ENCODE assay signal across 21 cellular contexts in genomic region chr1:54265661-54266060, GRCh38.
DNase-seq lines count a peak whose midpoint lies in the region; ATAC-seq lines count a peak whose summit lies in the region.
"Had no signal": no experiment of that assay in that cellular context is flagged by ENCODE, and none has a peak within 500 bp of the region (broad histone marks: within the 10 kb centered on the region; RNA-seq: fewer than 3 reads in every experiment).

No MANE protein-coding gene starts in this region.

- DNase-seq in activated naive CD4-positive, alpha-beta T cell treated with anti-CD3 and anti-CD28 coated beads, Interleukin-2, amount 10 ng/mL, durations not matched to agents 7 days and 5 days, result no peak
- no peak for DNase-seq in activated naive CD4-positive, alpha-beta T cell treated with anti-CD3 and anti-CD28 coated beads for 36 hours
- no peak for DNase-seq in activated CD8-positive, alpha-beta T cell treated with anti-CD3 and anti-CD28 coated beads, Interleukin-2, amount 10 ng/mL, durations not matched to agents 7 days and 5 days
- peak; percentile 15 for DNase-seq in kidney tubule cell (ENCODE audit: low spot score)
- DNase-seq in stimulated activated effector memory CD8-positive, alpha-beta T cell treated with anti-CD3 and anti-CD28 coated beads, Interleukin-12 subunit alpha, Interleukin-12 subunit beta, amount 100 ng/mL, for 72 hours (ENCODE audit: low spot score in 2 of 2), result no peak
- DNase-seq in DMS153 (lab: John Stamatoyannopoulos, UW), result no peak
- DNase-seq: CD4-positive, CD25-positive, alpha-beta regulatory T cell; COR-L47; DMS 273 treated with DMSO at 0.1 percent for 48 hours; H7; Kasumi-1; MM.1S; NCI-H1092; NCI-H146; NCI-H2029 treated with DMSO at 0.1 percent for 48 hours; NCI-H510A; NCI-H748 treated with DMSO at 0.1 percent for 48 hours; SHP77 had no signal

- POLR2A ChIA-PET in activated CD8-positive, alpha-beta T cell treated with anti-CD3 and anti-CD28 coated beads, Interleukin-2, amount 10 ng/mL, durations not matched to agents 7 days and 5 days (lab: Charles Lee), result no interaction called here

- no peaks in the 10 kb centered on the region for H3K9me3 Mint-ChIP-seq in activated naive CD4-positive, alpha-beta T cell treated with anti-CD3 and anti-CD28 coated beads, Interleukin-2, amount 10 ng/mL, durations not matched to agents 7 days and 5 days
- H3K9me3 Mint-ChIP-seq in activated naive CD4-positive, alpha-beta T cell treated with anti-CD3 and anti-CD28 coated beads for 36 hours, result no peaks in the 10 kb centered on the region
- no peaks in the 10 kb centered on the region for H3K9me3 Mint-ChIP-seq in activated CD8-positive, alpha-beta T cell treated with anti-CD3 and anti-CD28 coated beads, Interleukin-2, amount 10 ng/mL, durations not matched to agents 7 days and 5 days (ENCODE audit: insufficient read depth)
- no peaks in the 10 kb centered on the region for H3K9me3 Mint-ChIP-seq in stimulated activated effector memory CD8-positive, alpha-beta T cell treated with anti-CD3 and anti-CD28 coated beads, Interleukin-12 subunit alpha, Interleukin-12 subunit beta, amount 100 ng/mL, for 72 hours

- no peak overlapping the region for H3K4me3 Mint-ChIP-seq in activated naive CD4-positive, alpha-beta T cell treated with anti-CD3 and anti-CD28 coated beads, Interleukin-2, amount 10 ng/mL, durations not matched to agents 7 days and 5 days
- H3K4me3 Mint-ChIP-seq in activated naive CD4-positive, alpha-beta T cell treated with anti-CD3 and anti-CD28 coated beads for 36 hours, result no peak overlapping the region
- no peak overlapping the region for H3K4me3 Mint-ChIP-seq in activated CD8-positive, alpha-beta T cell treated with anti-CD3 and anti-CD28 coated beads, Interleukin-2, amount 10 ng/mL, durations not matched to agents 7 days and 5 days
- no peak overlapping the region for H3K4me3 Mint-ChIP-seq in stimulated activated effector memory CD8-positive, alpha-beta T cell treated with anti-CD3 and anti-CD28 coated beads, Interleukin-12 subunit alpha, Interleukin-12 subunit beta, amount 100 ng/mL, for 72 hours
- H3K4me3 Mint-ChIP-seq: B cell; CD4-positive, CD25-positive, alpha-beta regulatory T cell had no signal

- H3K36me3 Mint-ChIP-seq in activated naive CD4-positive, alpha-beta T cell treated with anti-CD3 and anti-CD28 coated beads, Interleukin-2, amount 10 ng/mL, durations not matched to agents 7 days and 5 days, result peaks cover 14% of the 10 kb centered on the region
- no peaks in the 10 kb centered on the region for H3K36me3 Mint-ChIP-seq in activated naive CD4-positive, alpha-beta T cell treated with anti-CD3 and anti-CD28 coated beads for 36 hours (ENCODE audit: low read depth)
- H3K36me3 Mint-ChIP-seq in activated CD8-positive, alpha-beta T cell treated with anti-CD3 and anti-CD28 coated beads, Interleukin-2, amount 10 ng/mL, durations not matched to agents 7 days and 5 days (ENCODE audit: low read depth), result peaks cover 6% of the 10 kb centered on the region
- peaks cover 18% of the 10 kb centered on the region for H3K36me3 Mint-ChIP-seq in stimulated activated effector memory CD8-positive, alpha-beta T cell treated with anti-CD3 and anti-CD28 coated beads, Interleukin-12 subunit alpha, Interleukin-12 subunit beta, amount 100 ng/mL, for 72 hours

- intact Hi-C loops in activated naive CD4-positive, alpha-beta T cell treated with anti-CD3 and anti-CD28 coated beads for 36 hours (cut with micrococcal nuclease), result no loop called here

- no peaks in the 10 kb centered on the region for H3K27me3 Mint-ChIP-seq in activated naive CD4-positive, alpha-beta T cell treated with anti-CD3 and anti-CD28 coated beads, Interleukin-2, amount 10 ng/mL, durations not matched to agents 7 days and 5 days
- no peaks in the 10 kb centered on the region for H3K27me3 Mint-ChIP-seq in activated naive CD4-positive, alpha-beta T cell treated with anti-CD3 and anti-CD28 coated beads for 36 hours (ENCODE audit: low read depth)
- H3K27me3 Mint-ChIP-seq in activated CD8-positive, alpha-beta T cell treated with anti-CD3 and anti-CD28 coated beads, Interleukin-2, amount 10 ng/mL, durations not matched to agents 7 days and 5 days (ENCODE audit: low read depth), result no peaks in the 10 kb centered on the region
- H3K27me3 Mint-ChIP-seq: B cell; CD4-positive, CD25-positive, alpha-beta regulatory T cell had no signal

- H3K4me1 Mint-ChIP-seq in activated naive CD4-positive, alpha-beta T cell treated with anti-CD3 and anti-CD28 coated beads, Interleukin-2, amount 10 ng/mL, durations not matched to agents 7 days and 5 days, result peaks cover 30% of the 10 kb centered on the region
- H3K4me1 Mint-ChIP-seq in activated naive CD4-positive, alpha-beta T cell treated with anti-CD3 and anti-CD28 coated beads for 36 hours (ENCODE audit: low read depth), result peaks cover 14% of the 10 kb centered on the region
- peaks cover 23% of the 10 kb centered on the region for H3K4me1 Mint-ChIP-seq in activated CD8-positive, alpha-beta T cell treated with anti-CD3 and anti-CD28 coated beads, Interleukin-2, amount 10 ng/mL, durations not matched to agents 7 days and 5 days (ENCODE audit: low read depth)
- peaks cover 75% of the 10 kb centered on the region for H3K4me1 Mint-ChIP-seq in stimulated activated effector memory CD8-positive, alpha-beta T cell treated with anti-CD3 and anti-CD28 coated beads, Interleukin-12 subunit alpha, Interleukin-12 subunit beta, amount 100 ng/mL, for 72 hours
- H3K4me1 Mint-ChIP-seq: B cell had no signal

- CTCF ChIA-PET in activated naive CD4-positive, alpha-beta T cell treated with anti-CD3 and anti-CD28 coated beads, Interleukin-2, amount 10 ng/mL, durations not matched to agents 7 days and 5 days (lab: Charles Lee), result no interaction called here
- CTCF ChIA-PET in activated naive CD4-positive, alpha-beta T cell treated with anti-CD3 and anti-CD28 coated beads for 36 hours (lab: Charles Lee), result no interaction called here
- CTCF ChIA-PET in activated CD8-positive, alpha-beta T cell treated with anti-CD3 and anti-CD28 coated beads, Interleukin-2, amount 10 ng/mL, durations not matched to agents 7 days and 5 days (lab: Charles Lee), result no interaction called here

- no peak for ATAC-seq in activated CD8-positive, alpha-beta T cell treated with anti-CD3 and anti-CD28 coated beads, Interleukin-2, amount 10 ng/mL, durations not matched to agents 7 days and 5 days
- ATAC-seq in stimulated activated effector memory CD8-positive, alpha-beta T cell treated with anti-CD3 and anti-CD28 coated beads, Interleukin-12 subunit alpha, Interleukin-12 subunit beta, amount 100 ng/mL, for 72 hours, result no peak
- ATAC-seq in GM21717 (IDR thresholded peaks at IDR 0.05; ENCODE audit: unreplicated experiment) (no peak), GM19023 (IDR thresholded peaks at IDR 0.05; ENCODE audit: unreplicated experiment) (no peak)

- peak overlapping the region; percentile 33 for H3K27ac Mint-ChIP-seq in activated naive CD4-positive, alpha-beta T cell treated with anti-CD3 and anti-CD28 coated beads, Interleukin-2, amount 10 ng/mL, durations not matched to agents 7 days and 5 days
- H3K27ac Mint-ChIP-seq in activated naive CD4-positive, alpha-beta T cell treated with anti-CD3 and anti-CD28 coated beads for 36 hours, result no peak overlapping the region
- peak overlapping the region; percentile 27 for H3K27ac Mint-ChIP-seq in activated CD8-positive, alpha-beta T cell treated with anti-CD3 and anti-CD28 coated beads, Interleukin-2, amount 10 ng/mL, durations not matched to agents 7 days and 5 days
- peak overlapping the region; percentile 90 for H3K27ac Mint-ChIP-seq in stimulated activated effector memory CD8-positive, alpha-beta T cell treated with anti-CD3 and anti-CD28 coated beads, Interleukin-12 subunit alpha, Interleukin-12 subunit beta, amount 100 ng/mL, for 72 hours
- H3K27ac Mint-ChIP-seq: B cell; CD4-positive, CD25-positive, alpha-beta regulatory T cell had no signal
